Comparison of ENCODE assay signal across 8 cellular contexts in genomic region chr11:79708319-79708928, GRCh38.
A peak's percentile ranks its signal among the peaks of the same experiment; 100 is the strongest.
DNase-seq lines count a peak whose midpoint lies in the region; ATAC-seq and TF ChIP-seq lines count a peak whose summit lies in the region.

No MANE protein-coding gene starts in this region.

- ATAC-seq in GM18502 (IDR thresholded peaks at IDR 0.05; ENCODE audit: poor library complexity, unreplicated experiment) (peak; percentile 60), HG03378 (IDR thresholded peaks at IDR 0.05; ENCODE audit: unreplicated experiment) (peak; percentile 69)
- no peak for ATAC-seq in stimulated activated memory B cell treated with anti-CD40 and anti-IgM and Interleukin-4, amounts not matched to agents 10 μg/mL and 1 μg/mL and 100 μg/mL, for 72 hours

- no peaks in the 10 kb centered on the region for H3K27me3 Mint-ChIP-seq in stimulated activated memory B cell treated with anti-CD40 and anti-IgM and Interleukin-4, amounts not matched to agents 10 μg/mL and 1 μg/mL and 100 μg/mL, for 72 hours
- H3K27me3 Mint-ChIP-seq in CD14-positive monocyte (ENCODE audit: low read depth in 3 of 3), result peaks cover 0 to 2% (median 0%) of the 10 kb centered on the region in 3 donors

- H3K27ac Mint-ChIP-seq in stimulated activated memory B cell treated with anti-CD40 and anti-IgM and Interleukin-4, amounts not matched to agents 10 μg/mL and 1 μg/mL and 100 μg/mL, for 72 hours, result no peak overlapping the region
- no peak overlapping the region for H3K27ac Mint-ChIP-seq in CD14-positive monocyte

- H3K36me3 Mint-ChIP-seq in stimulated activated memory B cell treated with anti-CD40 and anti-IgM and Interleukin-4, amounts not matched to agents 10 μg/mL and 1 μg/mL and 100 μg/mL, for 72 hours, result no peaks in the 10 kb centered on the region
- H3K36me3 Mint-ChIP-seq in CD14-positive monocyte, result no peaks in the 10 kb centered on the region

- peaks cover 13% of the 10 kb centered on the region for H3K9me3 Mint-ChIP-seq in stimulated activated memory B cell treated with anti-CD40 and anti-IgM and Interleukin-4, amounts not matched to agents 10 μg/mL and 1 μg/mL and 100 μg/mL, for 72 hours
- H3K9me3 Mint-ChIP-seq in CD14-positive monocyte, result peaks cover 0 to 6% (median 0%) of the 10 kb centered on the region in 7 donors

- H3K4me3 Mint-ChIP-seq in stimulated activated memory B cell treated with anti-CD40 and anti-IgM and Interleukin-4, amounts not matched to agents 10 μg/mL and 1 μg/mL and 100 μg/mL, for 72 hours, result no peak overlapping the region
- no peak overlapping the region for H3K4me3 Mint-ChIP-seq in CD14-positive monocyte

- DNase-seq in A172 (ENCODE audit: low spot score), result peak; percentile 42
- DNase-seq in NCI-H526 treated with DMSO at 0.1 percent for 48 hours (lab: John Stamatoyannopoulos, UW), result peak; percentile 47
- DNase-seq in choroid plexus epithelial cell (ENCODE audit: low read depth), result peak; percentile 63
- peak; percentile 38 for DNase-seq in retina
- no peak for DNase-seq in CD14-positive monocyte (ENCODE audit: low spot score)

- no peaks in the 10 kb centered on the region for H3K4me1 Mint-ChIP-seq in stimulated activated memory B cell treated with anti-CD40 and anti-IgM and Interleukin-4, amounts not matched to agents 10 μg/mL and 1 μg/mL and 100 μg/mL, for 72 hours
- no peaks in the 10 kb centered on the region for H3K4me1 Mint-ChIP-seq in CD14-positive monocyte

- intact Hi-C loops in CD14-positive monocyte (cut with micrococcal nuclease), result no loop called here

- TF ChIP-seq CTCF in choroid plexus epithelial cell (conservative IDR thresholded peaks at IDR 0.05; ENCODE audit: low read depth, low read length) (peak; percentile 70), CD14-positive monocyte (IDR thresholded peaks at IDR 0.05) (no peak)

- no peak overlapping the region for H3K4me3 ChIP-seq in choroid plexus epithelial cell (ENCODE audit: low read depth, low read length)
